10 cellular contexts compared by ENCODE assay signal in genomic region chr11:67582026-67582425, GRCh38. TPM values are rescaled to one million over a fixed set of nuclear protein-coding genes. Genes with fewer than 3 reads are reported as not detected.
DNase-seq lines count a peak whose midpoint lies in the region; ATAC-seq and TF ChIP-seq lines count a peak whose summit lies in the region.
"Had no signal": no experiment of that assay in that cellular context is flagged by ENCODE, and none has a peak within 500 bp of the region (broad histone marks: within the 10 kb centered on the region; RNA-seq: fewer than 3 reads in every experiment).

No MANE protein-coding gene starts in this region.

- peak; percentile 27 for DNase-seq in DMS153 treated with DMSO at 0.1 percent for 48 hours (lab: John Stamatoyannopoulos, UW; ENCODE audit: unreplicated experiment)
- DNase-seq in activated B cell treated with CpG ODN at 0.5 μM for 24 hours: no peak
- DNase-seq in memory B cell (ENCODE audit: low spot score in 2 of 2): no peak
- DNase-seq in foreskin melanocyte: no peak
- DNase-seq in colonic mucosa: no peak
- no peak for DNase-seq in NCI-H82 treated with DMSO at 0.1 percent for 48 hours (lab: John Stamatoyannopoulos, UW; ENCODE audit: unreplicated experiment)

- H3K4me2 ChIP-seq in BLaER1: peak overlapping the region; percentile 99
- H3K4me2 ChIP-seq: KMS-11 had no signal

- H3K27ac Mint-ChIP-seq in activated B cell treated with CpG ODN at 0.5 μM for 24 hours (peak overlapping the region; percentile 63), memory B cell (peak overlapping the region; percentile 62)

- H3K4me1 Mint-ChIP-seq in activated B cell treated with CpG ODN at 0.5 μM for 24 hours (peaks cover 61% of the 10 kb centered on the region), memory B cell (peaks cover 49% of the 10 kb centered on the region)

- H3K27ac ChIP-seq in BLaER1: no peak overlapping the region
- H3K27ac ChIP-seq in colonic mucosa: no peak overlapping the region
- H3K27ac ChIP-seq: KMS-11 had no signal

- no peak overlapping the region for H3K4me3 ChIP-seq in BLaER1
- H3K4me3 ChIP-seq in colonic mucosa: no peak overlapping the region
- H3K4me3 ChIP-seq: lung had no signal

- H3K4me1 ChIP-seq in BLaER1: peaks cover 78% of the 10 kb centered on the region
- no peaks in the 10 kb centered on the region for H3K4me1 ChIP-seq in colonic mucosa

- CTCF ChIA-PET in activated B cell treated with CpG ODN at 0.5 μM for 24 hours (lab: Charles Lee): interaction anchor here (0.8 kb wide), 1 partner anchor 10 kb away, joined by 3 read pairs; no protein-coding TSS in a partner anchor

- H3K36me3 ChIP-seq in BLaER1 (peaks cover 26% of the 10 kb centered on the region), colonic mucosa (no peaks in the 10 kb centered on the region)

- POLR2A ChIA-PET in activated B cell treated with CpG ODN at 0.5 μM for 24 hours (lab: Charles Lee): interaction anchor here (4.9 kb wide), 1 partner anchor 32 kb away, joined by 66 read pairs; no protein-coding TSS in a partner anchor

- ATAC-seq in activated B cell treated with CpG ODN at 0.5 μM for 24 hours (ENCODE audit: low read depth) (no peak), memory B cell (ENCODE audit: low read depth) (no peak), HG02610 (IDR thresholded peaks at IDR 0.05; ENCODE audit: unreplicated experiment) (no peak)

- H3K36me3 Mint-ChIP-seq in activated B cell treated with CpG ODN at 0.5 μM for 24 hours (ENCODE audit: low read depth) (peaks cover 24% of the 10 kb centered on the region), memory B cell (no peaks in the 10 kb centered on the region)

- TF ChIP-seq CTCF in activated B cell treated with CpG ODN at 0.5 μM for 24 hours (IDR thresholded peaks at IDR 0.05): no peak
- TF ChIP-seq CTCF in colonic mucosa (IDR thresholded peaks at IDR 0.05): no peak

- H4K20me1 ChIP-seq in BLaER1: peaks cover 29% of the 10 kb centered on the region

- H3K27me3 Mint-ChIP-seq in activated B cell treated with CpG ODN at 0.5 μM for 24 hours: no peaks in the 10 kb centered on the region
- H3K27me3 Mint-ChIP-seq in memory B cell: peaks cover 6% of the 10 kb centered on the region

- H3K4me3 Mint-ChIP-seq in activated B cell treated with CpG ODN at 0.5 μM for 24 hours (peak overlapping the region; percentile 71), memory B cell (peak overlapping the region; percentile 74)

- H3K27me3 ChIP-seq in BLaER1: peaks cover 7% of the 10 kb centered on the region
- no peaks in the 10 kb centered on the region for H3K27me3 ChIP-seq in colonic mucosa

- H3K9me3 Mint-ChIP-seq in activated B cell treated with CpG ODN at 0.5 μM for 24 hours: no peaks in the 10 kb centered on the region
- no peaks in the 10 kb centered on the region for H3K9me3 Mint-ChIP-seq in memory B cell

- intact Hi-C loops in activated B cell treated with CpG ODN at 0.5 μM for 24 hours (cut with micrococcal nuclease) (no loop called here), colonic mucosa (cut with DNase I) (no loop called here)

- no peak overlapping the region for H3K9ac ChIP-seq in BLaER1
- no peak overlapping the region for H3K9ac ChIP-seq in colonic mucosa (ENCODE audit: low read depth in 2 of 2, low read length in 2 of 2)
- H3K9ac ChIP-seq: KMS-11 had no signal

- H3K9me3 ChIP-seq in BLaER1: no peaks in the 10 kb centered on the region
- no peaks in the 10 kb centered on the region for H3K9me3 ChIP-seq in colonic mucosa

RNA-seq across cellular contexts. Expression of gene GSTP1, which starts 1.6 kb away (rescaled TPM):
- total RNA-seq in activated B cell treated with CpG ODN at 0.5 μM for 24 hours: 331 and 362 TPM in 2 replicates
- total RNA-seq in colonic mucosa: 100 to 1,000 TPM; 543 to 842 TPM

RNA-seq across cellular contexts. Expression of gene NDUFV1, which starts 24.7 kb away (rescaled TPM):
- total RNA-seq in activated B cell treated with CpG ODN at 0.5 μM for 24 hours (207 and 221 TPM in 2 replicates), colonic mucosa (100 to 1,000 TPM; 329 to 361 TPM)

RNA-seq across cellular contexts. Expression of gene NUDT8, which starts 47.7 kb away (rescaled TPM):
- 5.3 and 6.1 TPM in 2 replicates for total RNA-seq in activated B cell treated with CpG ODN at 0.5 μM for 24 hours
- total RNA-seq in colonic mucosa: 10 to 100 TPM; 35.1 to 52.5 TPM

RNA-seq across cellular contexts. Expression of gene TBX10, which starts 57.5 kb away (rescaled TPM):
- not detected in 2 replicates for total RNA-seq in activated B cell treated with CpG ODN at 0.5 μM for 24 hours
- total RNA-seq in colonic mucosa: 10 to 100 TPM in 1 of 2 donors, 1 to 10 TPM in 1; 7.8 to 19.3 TPM
- total RNA-seq: lung had no signal

RNA-seq across cellular contexts. Expression of gene CABP2, which starts 58.8 kb away (rescaled TPM):
- total RNA-seq in activated B cell treated with CpG ODN at 0.5 μM for 24 hours: not detected in 2 replicates
- not detected for total RNA-seq in colonic mucosa
- total RNA-seq: lung had no signal
